In genomic region chr5:116518423-116518822, GRCh38 we compare ENCODE assay signal across 29 cellular contexts. TPM values are rescaled to one million over a fixed set of nuclear protein-coding genes. Genes with fewer than 3 reads are reported as not detected.
DNase-seq lines count a peak whose midpoint lies in the region; ATAC-seq and TF ChIP-seq lines count a peak whose summit lies in the region.
"Had no signal": no experiment of that assay in that cellular context is flagged by ENCODE, and none has a peak within 500 bp of the region (broad histone marks: within the 10 kb centered on the region; RNA-seq: fewer than 3 reads in every experiment).

No MANE protein-coding gene starts in this region.

- H3K27ac ChIP-seq in colonic mucosa = no peak overlapping the region
- H3K27ac ChIP-seq in mesendoderm (ENCODE audit: low read depth, low read length) = no peak overlapping the region
- H3K27ac ChIP-seq: BLaER1, body of pancreas, esophagus muscularis mucosa, prostate gland, sigmoid colon, stomach, tibial nerve had no signal

- no peak overlapping the region for H2BK120ac ChIP-seq in mesendoderm (ENCODE audit: low read depth, low read length)

- WGBS in mesendoderm (ENCODE audit: extremely low coverage, insufficient coverage, low lambda C conversion rate) = no CpG with 5 or more reads among the region's 3 CpGs

- no peak overlapping the region for H3K4me2 ChIP-seq in mesendoderm (ENCODE audit: low read length)
- H3K4me2 ChIP-seq: BLaER1 had no signal

- no peak overlapping the region for H3K4ac ChIP-seq in mesendoderm (ENCODE audit: low read depth, low read length)

- DNase-seq in NCI-H748 (lab: John Stamatoyannopoulos, UW; ENCODE audit: unreplicated experiment) (peak; percentile 26), NCI-H748 treated with DMSO at 0.1 percent for 48 hours (lab: John Stamatoyannopoulos, UW) (no peak), colonic mucosa (peak; percentile 48), mesendoderm (no peak), GM10248 (ENCODE audit: extremely low spot score) (no peak), NCI-H2196 (lab: John Stamatoyannopoulos, UW; ENCODE audit: unreplicated experiment) (no peak)
- no peak for DNase-seq in activated T-cell treated with anti-CD3 and anti-CD28 coated beads, Interleukin-2, amount 50 U/mL, for 72 hours
- DNase-seq: activated CD8-positive, alpha-beta T cell treated with anti-CD3 and anti-CD28 coated beads for 36 hours; activated effector memory CD4-positive, alpha-beta T cell treated with anti-CD3 and anti-CD28 coated beads, Interleukin-2, amount 50 U/mL, for 16 hours; activated naive CD8-positive, alpha-beta T cell treated with anti-CD3 and anti-CD28 coated beads, Interleukin-2, amount 50 U/mL, for 24 hours; body of pancreas; Caco-2; effector CD8-positive, alpha-beta T cell; hippocampal formation; IMR-90; left ventricle myocardium superior; NCI-H1092; NCI-H2081; NCI-H446; PC-3; SHP77; sigmoid colon; stomach had no signal

- H3K4me3 Mint-ChIP-seq in activated T-cell treated with anti-CD3 and anti-CD28 coated beads, Interleukin-2, amount 50 U/mL, for 72 hours = no peak overlapping the region
- H3K4me3 Mint-ChIP-seq: activated CD8-positive, alpha-beta T cell treated with anti-CD3 and anti-CD28 coated beads for 36 hours; activated naive CD8-positive, alpha-beta T cell treated with anti-CD3 and anti-CD28 coated beads, Interleukin-2, amount 50 U/mL, for 24 hours had no signal

- intact Hi-C loops in colonic mucosa (cut with DNase I) = no loop called here

- no peak overlapping the region for H2BK15ac ChIP-seq in mesendoderm (replicated peaks; ENCODE audit: low read depth)

- H3K4me1 ChIP-seq in colonic mucosa (peaks cover 4% of the 10 kb centered on the region), mesendoderm (ENCODE audit: control insufficient read depth, low read depth, low read length) (peaks cover 6% of the 10 kb centered on the region)
- H3K4me1 ChIP-seq: prostate gland had no signal

- no peaks in the 10 kb centered on the region for H3K36me3 Mint-ChIP-seq in activated T-cell treated with anti-CD3 and anti-CD28 coated beads, Interleukin-2, amount 50 U/mL, for 72 hours (ENCODE audit: insufficient read depth in 2 of 2)

- H3K27ac Mint-ChIP-seq in activated T-cell treated with anti-CD3 and anti-CD28 coated beads, Interleukin-2, amount 50 U/mL, for 72 hours = no peak overlapping the region
- H3K27ac Mint-ChIP-seq: activated CD8-positive, alpha-beta T cell treated with anti-CD3 and anti-CD28 coated beads for 36 hours; activated naive CD8-positive, alpha-beta T cell treated with anti-CD3 and anti-CD28 coated beads, Interleukin-2, amount 50 U/mL, for 24 hours had no signal

- H3K4me3 ChIP-seq in colonic mucosa = no peak overlapping the region
- H3K4me3 ChIP-seq in mesendoderm (ENCODE audit: low read length) = no peak overlapping the region
- H3K4me3 ChIP-seq: BLaER1, body of pancreas, esophagus muscularis mucosa, HAP-1, prostate gland, sigmoid colon, stomach, tibial nerve had no signal

- CTCF ChIA-PET in GM10248 (lab: Yijun Ruan, JAX) = interaction anchor here (1.3 to 2.3 kb wide), 2 partner anchors 8 to 27 kb away, joined by 4 to 6 read pairs; no protein-coding TSS in a partner anchor

- TF ChIP-seq CTCF in colonic mucosa (IDR thresholded peaks at IDR 0.05) (no peak), GM10248 (IDR thresholded peaks at IDR 0.05; ENCODE audit: control extremely low read depth, extremely low read depth, low read depth, missing control alignments) (no peak)

- H3K4me1 Mint-ChIP-seq in activated T-cell treated with anti-CD3 and anti-CD28 coated beads, Interleukin-2, amount 50 U/mL, for 72 hours (ENCODE audit: low read depth) = no peaks in the 10 kb centered on the region
- H3K4me1 Mint-ChIP-seq: activated naive CD8-positive, alpha-beta T cell treated with anti-CD3 and anti-CD28 coated beads, Interleukin-2, amount 50 U/mL, for 24 hours had no signal

- no peak overlapping the region for H2AK5ac ChIP-seq in mesendoderm (ENCODE audit: low read length)

- POLR2A ChIA-PET in GM10248 (lab: Yijun Ruan, JAX) = no interaction called here

- H3K36me3 ChIP-seq in colonic mucosa (no peaks in the 10 kb centered on the region), mesendoderm (ENCODE audit: control insufficient read depth, insufficient read depth, low read length) (no peaks in the 10 kb centered on the region)
- H3K36me3 ChIP-seq: BLaER1, esophagus muscularis mucosa, prostate gland, sigmoid colon, stomach, tibial nerve had no signal

- no peaks in the 10 kb centered on the region for H3K9me3 Mint-ChIP-seq in activated T-cell treated with anti-CD3 and anti-CD28 coated beads, Interleukin-2, amount 50 U/mL, for 72 hours
- H3K9me3 Mint-ChIP-seq: activated CD8-positive, alpha-beta T cell treated with anti-CD3 and anti-CD28 coated beads for 36 hours; activated naive CD8-positive, alpha-beta T cell treated with anti-CD3 and anti-CD28 coated beads, Interleukin-2, amount 50 U/mL, for 24 hours had no signal

- no peaks in the 10 kb centered on the region for H3K27me3 Mint-ChIP-seq in activated T-cell treated with anti-CD3 and anti-CD28 coated beads, Interleukin-2, amount 50 U/mL, for 72 hours (ENCODE audit: low read depth)
- H3K27me3 Mint-ChIP-seq: activated CD8-positive, alpha-beta T cell treated with anti-CD3 and anti-CD28 coated beads for 36 hours; activated naive CD8-positive, alpha-beta T cell treated with anti-CD3 and anti-CD28 coated beads, Interleukin-2, amount 50 U/mL, for 24 hours had no signal

- H4K8ac ChIP-seq in mesendoderm (ENCODE audit: low read depth, low read length) = no peak overlapping the region

- H3K27me3 ChIP-seq in colonic mucosa (no peaks in the 10 kb centered on the region), mesendoderm (ENCODE audit: insufficient read depth, low read length, poor library complexity) (no peaks in the 10 kb centered on the region)
- H3K27me3 ChIP-seq: BLaER1, body of pancreas, esophagus muscularis mucosa, sigmoid colon, stomach, tibial nerve had no signal

- H3K9me3 ChIP-seq in colonic mucosa = no peaks in the 10 kb centered on the region
- H3K9me3 ChIP-seq: BLaER1, body of pancreas, Caco-2, esophagus muscularis mucosa, HAP-1, prostate gland, sigmoid colon, stomach, tibial nerve had no signal

- H3K79me1 ChIP-seq in mesendoderm (ENCODE audit: low read length) = no peaks in the 10 kb centered on the region

- H4K5ac ChIP-seq in mesendoderm (ENCODE audit: low read length) = no peak overlapping the region

- no peak overlapping the region for H3K18ac ChIP-seq in mesendoderm (ENCODE audit: low read length)

- peak overlapping the region; percentile 51 for H2BK5ac ChIP-seq in mesendoderm (ENCODE audit: low read length)

- H3K56ac ChIP-seq in mesendoderm (ENCODE audit: low read length) = peak overlapping the region; percentile 68

- peaks cover 97% of the 10 kb centered on the region for H3K79me2 ChIP-seq in mesendoderm (ENCODE audit: control insufficient read depth, insufficient read depth, low read length)

- H3K9ac ChIP-seq in colonic mucosa (ENCODE audit: low read depth in 2 of 2, low read length in 2 of 2) (no peak overlapping the region), mesendoderm (ENCODE audit: low read length) (peak overlapping the region; percentile 15)
- H3K9ac ChIP-seq: BLaER1 had no signal

- no peak overlapping the region for H3K23ac ChIP-seq in mesendoderm (ENCODE audit: low read length)

- ATAC-seq in activated T-cell treated with anti-CD3 and anti-CD28 coated beads, Interleukin-2, amount 50 U/mL, for 72 hours (replicated peaks in 1 of 2) = no peak
- ATAC-seq in GM21390 (IDR thresholded peaks at IDR 0.05; ENCODE audit: unreplicated experiment) = no peak
- ATAC-seq: activated CD8-positive, alpha-beta T cell treated with anti-CD3 and anti-CD28 coated beads for 36 hours; activated naive CD8-positive, alpha-beta T cell treated with anti-CD3 and anti-CD28 coated beads, Interleukin-2, amount 50 U/mL, for 24 hours; body of pancreas; left ventricle myocardium superior; PC-3 had no signal

RNA-seq across cellular contexts. Expression of gene SEMA6A, which starts 56.2 kb away (rescaled TPM):
- 10 to 100 TPM; 66.7 to 89.9 TPM for total RNA-seq in colonic mucosa
- 325 TPM for polyA plus RNA-seq in mesendoderm (2013, experiment 1 of 2)
- polyA plus RNA-seq in mesendoderm (2013, experiment 2 of 2) = 338 TPM
- under 1 TPM; 0.23 to 0.50 TPM for total RNA-seq in activated T-cell treated with anti-CD3 and anti-CD28 coated beads, Interleukin-2, amount 50 U/mL, for 72 hours
- total RNA-seq: activated CD8-positive, alpha-beta T cell treated with anti-CD3 and anti-CD28 coated beads for 36 hours; PC-3 had no signal

Comparison
In these comparisons a context has a peak if more than half of its experiments do, and no peak if none do; other contexts are left out.
1. DNase-seq: peak in NCI-H748 (single experiment) and colonic mucosa (single experiment); none in NCI-H748 treated with DMSO at 0.1 percent for 48 hours (single experiment), mesendoderm (single experiment), activated T-cell treated with anti-CD3 and anti-CD28 coated beads, Interleukin-2, amount 50 U/mL, for 72 hours (0 of 2), GM10248 (single experiment) and NCI-H2196 (single experiment).
2. RNA of gene SEMA6A, which starts 56.2 kb away (total RNA-seq): 66.7 to 89.9 TPM in colonic mucosa; 0.23 to 0.50 TPM in activated T-cell treated with anti-CD3 and anti-CD28 coated beads, Interleukin-2, amount 50 U/mL, for 72 hours; every median in the first group is over 10 times any median in the second.